In genomic region chr3:191737742-191738141, GRCh38 we compare ENCODE assay signal across 25 cellular contexts.
"Had no signal": no experiment of that assay in that cellular context is flagged by ENCODE, and none has a peak within 500 bp of the region (broad histone marks: within the 10 kb centered on the region; RNA-seq: fewer than 3 reads in every experiment).

No MANE protein-coding gene starts in this region.

- H3K36me3 ChIP-seq: stomach, suprapubic skin, thoracic aorta, thyroid gland, tibial artery, tibial nerve, transverse colon, upper lobe of left lung, upper lobe of right lung, uterus, vagina had no signal

- H3K9me3 ChIP-seq: testis, thoracic aorta, thyroid gland, tibial artery, upper lobe of left lung, upper lobe of right lung, uterus, vagina had no signal

- H3K4me3 ChIP-seq: stomach, suprapubic skin, testis, thoracic aorta, thyroid gland, tibial artery, tibial nerve, transverse colon, upper lobe of left lung, upper lobe of right lung, uterus, vagina had no signal

- ATAC-seq: stimulated activated memory B cell treated with anti-CD40 and anti-IgM and Interleukin-4, amounts not matched to agents 10 μg/mL and 1 μg/mL and 100 μg/mL, for 72 hours; stimulated activated naive B cell treated with anti-CD40 and anti-IgM and Interleukin-4, amounts not matched to agents 10 μg/mL and 1 μg/mL and 100 μg/mL, for 72 hours; stimulated activated naive CD8-positive, alpha-beta T cell treated with anti-CD3 and anti-CD28 coated beads, Interleukin-15, Interleukin-2, amounts not matched to agents 100 U/mL and 50 U/mL, for 24 hours; upper lobe of right lung had no signal

- H3K27me3 ChIP-seq: stomach, suprapubic skin, testis, thyroid gland, tibial artery, tibial nerve, transverse colon, upper lobe of left lung, upper lobe of right lung, uterus, vagina had no signal

- H3K27ac ChIP-seq: stomach, suprapubic skin, testis, thoracic aorta, thyroid gland, tibial artery, tibial nerve, transverse colon, upper lobe of left lung, upper lobe of right lung, uterus, vagina had no signal

- H3K4me1 ChIP-seq: stomach, suprapubic skin, testis, thyroid gland, tibial artery, tibial nerve, transverse colon, upper lobe of left lung, upper lobe of right lung, uterus, vagina had no signal

- DNase-seq: stimulated activated CD4-positive, alpha-beta T cell treated with anti-CD3 and anti-CD28 coated beads, Interleukin-2, amount 100 ng/mL, for 48 hours; stimulated activated CD4-positive, alpha-beta T cell treated with anti-CD3 and anti-CD28 coated beads, Interleukin-4, amount 100 ng/mL, for 1 hour; stimulated activated CD4-positive, alpha-beta T cell treated with anti-CD3 and anti-CD28 coated beads, Interleukin-4, amount 100 ng/mL, for 24 hours; stimulated activated CD4-positive, alpha-beta T cell treated with anti-CD3 and anti-CD28 coated beads, Interleukin-4, amount 100 ng/mL, for 4 hours; stimulated activated CD8-positive, alpha-beta memory T cell treated with anti-CD3 and anti-CD28 coated beads, Interleukin-4, amount 100 ng/mL, for 48 hours; stimulated activated naive B cell treated with anti-CD40 and anti-IgM and Interleukin-4, amounts not matched to agents 10 μg/mL and 1 μg/mL and 100 μg/mL, for 72 hours; stimulated activated naive CD4-positive, alpha-beta T cell; stimulated activated naive CD4-positive, alpha-beta T cell treated with Interleukin-2 at 50 U/mL for 16 hours; stimulated activated naive CD8-positive, alpha-beta T cell treated with anti-CD3 and anti-CD28 coated beads, Interleukin-15, amount 100 ng/mL, for 72 hours; stimulated activated naive CD8-positive, alpha-beta T cell treated with anti-CD3 and anti-CD28 coated beads, Interleukin-15, Interleukin-2, amounts not matched to agents 100 U/mL and 50 U/mL, for 24 hours; stomach; substantia nigra; testis; thyroid gland; tibial artery; transverse colon; trophoblast cell; upper lobe of left lung; upper lobe of right lung; uterus had no signal
